Comparison of ENCODE assay signal across 11 cellular contexts in the genomic region with DNA sequence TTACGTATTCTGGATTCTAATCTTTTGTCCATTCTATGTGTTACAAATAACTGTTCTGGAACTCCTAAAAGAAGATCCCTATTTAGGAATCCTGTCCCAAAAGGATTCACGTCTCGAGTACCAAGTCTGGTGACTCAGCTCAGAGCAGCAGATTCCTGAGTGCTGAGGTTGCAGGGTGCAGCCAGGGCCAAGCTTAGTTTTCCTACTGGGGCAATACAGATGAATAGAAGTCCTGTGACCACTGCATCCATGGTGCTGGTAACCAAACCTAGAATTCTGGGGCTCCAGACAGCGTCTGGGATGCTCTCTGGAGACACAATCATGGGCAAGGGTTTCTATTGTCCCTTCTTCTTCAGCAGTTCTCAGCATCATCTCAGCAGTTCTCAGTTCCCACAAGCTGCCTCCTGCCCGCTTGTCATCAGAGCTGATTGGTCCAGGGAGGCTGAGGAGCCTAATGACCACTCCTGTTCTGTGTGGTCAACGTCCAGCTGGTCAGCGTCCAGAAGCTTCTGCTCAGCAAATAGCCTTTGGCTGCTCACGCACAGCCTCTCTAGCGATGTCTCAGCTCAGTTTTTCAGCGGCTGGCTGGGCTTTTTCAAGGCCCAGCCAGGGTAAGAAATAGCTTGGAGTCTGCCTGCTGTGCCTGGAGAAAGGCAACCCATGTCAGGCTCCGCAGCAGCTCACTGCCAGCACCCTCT. TPM values are rescaled to one million over a fixed set of nuclear protein-coding genes. Genes with fewer than 3 reads are reported as not detected.
A peak's percentile ranks its signal among the peaks of the same experiment; 100 is the strongest.
DNase-seq lines count a peak whose midpoint lies in the region; ATAC-seq, FAIRE-seq and TF ChIP-seq lines count a peak whose summit lies in the region.
"Had no signal": no experiment of that assay in that cellular context is flagged by ENCODE, and none has a peak within 500 bp of the region (broad histone marks: within the 10 kb centered on the region; RNA-seq: fewer than 3 reads in every experiment).

No MANE protein-coding gene starts in this region.

- FAIRE-seq in H1 (lab: Jason Lieb, UNC) = no peak

- no peak for TF ChIP-seq CTCF in IMR-90 (conservative IDR thresholded peaks at IDR 0.05; ENCODE audit: low read depth, low read length)
- no peak for TF ChIP-seq CTCF in H1 (IDR thresholded peaks at IDR 0.05; ENCODE audit: control extremely low read depth in 1 of 3, insufficient read depth in 1 of 3, low read depth in 1 of 3, low read length in 3 of 3)

- POLR2A ChIA-PET in IMR-90 (lab: Charles Lee; ENCODE audit: unreplicated experiment) = no interaction called here
- POLR2A ChIA-PET in H1 (lab: Charles Lee; ENCODE audit: partially characterized antibody) = no interaction called here
- POLR2A ChIA-PET in activated CD4-positive, alpha-beta T cell treated with anti-CD3 and anti-CD28 coated beads, Interleukin-2, amount 10 ng/mL, durations not matched to agents 7 days and 5 days (lab: Charles Lee) = no interaction called here
- POLR2A ChIA-PET in activated CD4-positive, alpha-beta memory T cell treated with anti-CD3 and anti-CD28 coated beads, Interleukin-2, amount 10 ng/mL, durations not matched to agents 7 days and 5 days (lab: Charles Lee) = no interaction called here

- TF ChIP-seq POLR2A in IMR-90 (IDR thresholded peaks at IDR 0.05; ENCODE audit: low read depth, low read length) = no peak
- TF ChIP-seq POLR2A in H1 (IDR thresholded peaks at IDR 0.05; ENCODE audit: control extremely low read depth in 1 of 2, low read depth in 2 of 2, low read length in 2 of 2) = no peak

- H3K23me2 ChIP-seq in H1 (ENCODE audit: low read depth, low read length) = no peaks in the 10 kb centered on the region; the same call in 1 of the 2 replicates

- H3K27me3 Mint-ChIP-seq in activated CD4-positive, alpha-beta T cell treated with anti-CD3 and anti-CD28 coated beads, Interleukin-2, amount 10 ng/mL, durations not matched to agents 7 days and 5 days = peaks cover 5% of the 10 kb centered on the region
- peaks cover 8 to 19% of the 10 kb centered on the region in 2 donors for H3K27me3 Mint-ChIP-seq in stimulated activated naive B cell treated with anti-CD40 and anti-IgM and Interleukin-4, amounts not matched to agents 10 μg/mL and 1 μg/mL and 100 μg/mL, for 72 hours
- H3K27me3 Mint-ChIP-seq in activated CD4-positive, alpha-beta memory T cell treated with anti-CD3 and anti-CD28 coated beads, Interleukin-2, amount 10 ng/mL, durations not matched to agents 7 days and 5 days = peaks cover 3% of the 10 kb centered on the region

- no peak overlapping the region for H2BK20ac ChIP-seq in IMR-90 (ENCODE audit: low read depth, low read length)
- H2BK20ac ChIP-seq in H1 (ENCODE audit: low read length) = no peak overlapping the region

- no peaks in the 10 kb centered on the region for H3K36me3 Mint-ChIP-seq in activated CD4-positive, alpha-beta T cell treated with anti-CD3 and anti-CD28 coated beads, Interleukin-2, amount 10 ng/mL, durations not matched to agents 7 days and 5 days (ENCODE audit: low read depth)
- H3K36me3 Mint-ChIP-seq in stimulated activated naive B cell treated with anti-CD40 and anti-IgM and Interleukin-4, amounts not matched to agents 10 μg/mL and 1 μg/mL and 100 μg/mL, for 72 hours = no peaks in the 10 kb centered on the region
- H3K36me3 Mint-ChIP-seq in activated CD4-positive, alpha-beta memory T cell treated with anti-CD3 and anti-CD28 coated beads, Interleukin-2, amount 10 ng/mL, durations not matched to agents 7 days and 5 days (ENCODE audit: low read depth) = no peaks in the 10 kb centered on the region

- H2BK15ac ChIP-seq in IMR-90 (ENCODE audit: low read depth, low read length) (no peak overlapping the region), H1 (ENCODE audit: low read length) (no peak overlapping the region)

- H4K91ac ChIP-seq in IMR-90 (ENCODE audit: insufficient read depth, low read depth, low read length) (no peak overlapping the region), H1 (replicated peaks; ENCODE audit: insufficient read length, low read length) (no peak overlapping the region)

- H3K18ac ChIP-seq in IMR-90 (ENCODE audit: low read depth, low read length) (no peak overlapping the region), H1 (ENCODE audit: extremely low read depth, low read length) (no peak overlapping the region; the same call in 1 of the 2 replicates)

- no TSS peak for BruUV-seq in IMR-90 (replicated peaks; lab: Mats Ljungman, UMichigan)

- no peaks in the 10 kb centered on the region for H3K9me1 ChIP-seq in IMR-90 (ENCODE audit: insufficient read depth, low read length)

- H2BK5ac ChIP-seq in IMR-90 (ENCODE audit: low read depth, low read length, poor library complexity, severe bottlenecking) = no peak overlapping the region
- H2BK5ac ChIP-seq in H1 (ENCODE audit: low read depth, low read length) = no peak overlapping the region

- H4K5ac ChIP-seq in IMR-90 (ENCODE audit: low read depth, low read length) (no peak overlapping the region), H1 (ENCODE audit: insufficient read length, low read depth, low read length) (no peak overlapping the region)

- H2AK5ac ChIP-seq in IMR-90 (ENCODE audit: low read depth, low read length) (no peak overlapping the region), H1 (ENCODE audit: low read depth, low read length) (no peak overlapping the region)

- intact Hi-C loops in IMR-90 (cut with micrococcal nuclease) = no loop called here
- intact Hi-C loops in left colon (cut with DNase I, micrococcal nuclease) = no loop called here

- WGBS in IMR-90 (ENCODE audit: extremely low coverage in 2 of 2, insufficient read length in 1 of 2), 2 experiments = 23% methylated on average over 6 of the region's 11 CpGs; no CpG with 5 or more reads in 1 of the 2 experiments
- 91% methylated on average over 11 of the region's 11 CpGs; no CpG with 5 or more reads in 1 of the 2 experiments for WGBS in H1 (ENCODE audit: extremely low coverage in 1 of 2, insufficient coverage in 1 of 2, insufficient read length in 1 of 2, insufficient replicate concordance in 2 of 2, low coverage in 1 of 2, low lambda C conversion rate in 2 of 2, missing lambda C conversion rate in 1 of 2), 2 experiments

- H2BK12ac ChIP-seq in H1 (ENCODE audit: low read depth, low read length) = no peak overlapping the region

- H3K4me1 ChIP-seq in IMR-90 (ENCODE audit: control insufficient read depth, insufficient read depth, low read length) = no peaks in the 10 kb centered on the region
- no peaks in the 10 kb centered on the region for H3K4me1 ChIP-seq in H1 (replicated peaks in 1 of 4; ENCODE audit: control insufficient read depth in 3 of 4, insufficient read depth in 4 of 4, low read length in 3 of 4)

- no peak overlapping the region for H3K27ac Mint-ChIP-seq in activated CD4-positive, alpha-beta T cell treated with anti-CD3 and anti-CD28 coated beads, Interleukin-2, amount 10 ng/mL, durations not matched to agents 7 days and 5 days
- no peak overlapping the region for H3K27ac Mint-ChIP-seq in stimulated activated naive B cell treated with anti-CD40 and anti-IgM and Interleukin-4, amounts not matched to agents 10 μg/mL and 1 μg/mL and 100 μg/mL, for 72 hours
- no peak overlapping the region for H3K27ac Mint-ChIP-seq in activated CD4-positive, alpha-beta memory T cell treated with anti-CD3 and anti-CD28 coated beads, Interleukin-2, amount 10 ng/mL, durations not matched to agents 7 days and 5 days

- no peaks in the 10 kb centered on the region for H3K27me3 ChIP-seq in IMR-90 (ENCODE audit: control insufficient read depth, insufficient read depth, low read length)
- H3K27me3 ChIP-seq in H1 (replicated peaks in 1 of 4; ENCODE audit: control insufficient read depth in 3 of 4, extremely low read depth in 1 of 4, insufficient read depth in 3 of 4, low read length in 3 of 4) = no peaks in the 10 kb centered on the region

- H3K4me1 Mint-ChIP-seq in activated CD4-positive, alpha-beta T cell treated with anti-CD3 and anti-CD28 coated beads, Interleukin-2, amount 10 ng/mL, durations not matched to agents 7 days and 5 days = peaks cover 3% of the 10 kb centered on the region
- peaks cover 5 to 6% of the 10 kb centered on the region in 2 donors for H3K4me1 Mint-ChIP-seq in stimulated activated naive B cell treated with anti-CD40 and anti-IgM and Interleukin-4, amounts not matched to agents 10 μg/mL and 1 μg/mL and 100 μg/mL, for 72 hours
- peaks cover 3% of the 10 kb centered on the region for H3K4me1 Mint-ChIP-seq in activated CD4-positive, alpha-beta memory T cell treated with anti-CD3 and anti-CD28 coated beads, Interleukin-2, amount 10 ng/mL, durations not matched to agents 7 days and 5 days

- CTCF ChIA-PET in IMR-90 (lab: Yijun Ruan, JAX) = interaction anchor here (0.6 kb wide), 1 partner anchor 423 kb away, joined by 3 read pairs; no protein-coding TSS in a partner anchor
- CTCF ChIA-PET in H1 (lab: Charles Lee; ENCODE audit: partially characterized antibody) = interaction anchor here (0.6 to 1.4 kb wide), 5 partner anchors 35 to 724 kb away, joined by 3 to 7 read pairs (median 3); no protein-coding TSS in a partner anchor
- CTCF ChIA-PET in activated CD4-positive, alpha-beta T cell treated with anti-CD3 and anti-CD28 coated beads, Interleukin-2, amount 10 ng/mL, durations not matched to agents 7 days and 5 days (lab: Charles Lee) = no interaction called here
- CTCF ChIA-PET in activated CD4-positive, alpha-beta memory T cell treated with anti-CD3 and anti-CD28 coated beads, Interleukin-2, amount 10 ng/mL, durations not matched to agents 7 days and 5 days (lab: Charles Lee) = interaction anchor here (1.2 kb wide), 1 partner anchor 28 kb away, joined by 3 read pairs; no protein-coding TSS in a partner anchor

- in situ Hi-C loops in IMR-90 (cut with MboI; ENCODE audit: low sequenced_read_pairs) = no loop called here

- no peak overlapping the region for H3K56ac ChIP-seq in IMR-90 (ENCODE audit: extremely low read depth, insufficient read depth, low read length)
- no peak overlapping the region for H3K56ac ChIP-seq in H1 (replicated peaks; ENCODE audit: insufficient read length, low read depth, low read length)

- H2BK120ac ChIP-seq in IMR-90 (ENCODE audit: low read depth, low read length) (no peak overlapping the region), H1 (replicated peaks; ENCODE audit: low read depth, low read length) (no peak overlapping the region)

- TF ChIP-seq EP300 in H1 (IDR thresholded peaks at IDR 0.05; ENCODE audit: borderline replicate concordance in 1 of 2, low read depth in 2 of 2, low read length in 2 of 2) = no peak

- no peak overlapping the region for H3K4ac ChIP-seq in IMR-90 (ENCODE audit: low read depth, low read length)
- no peak overlapping the region for H3K4ac ChIP-seq in H1 (replicated peaks; ENCODE audit: insufficient read length, low read depth, low read length)

- H2AFZ ChIP-seq in IMR-90 (replicated peaks; ENCODE audit: low read length, poor library complexity) (peak overlapping the region; percentile 73), H1 (ENCODE audit: low read length) (peak overlapping the region; percentile 43; the same call in 1 of the 2 replicates)

- TF ChIP-seq RAD21 in IMR-90 (IDR thresholded peaks at IDR 0.05; ENCODE audit: low read length) (no peak), H1 (IDR thresholded peaks at IDR 0.05 in 1 of 2, conservative IDR thresholded peaks at IDR 0.05 in 1 of 2; ENCODE audit: low read depth in 2 of 2, low read length in 2 of 2) (no peak)

- H3K4me2 ChIP-seq in IMR-90 (ENCODE audit: low read depth, low read length) (no peak overlapping the region), H1 (ENCODE audit: insufficient read depth in 1 of 2, low read depth in 2 of 2, low read length in 2 of 2) (no peak overlapping the region)

- no peaks in the 10 kb centered on the region for H3K9me3 Mint-ChIP-seq in activated CD4-positive, alpha-beta T cell treated with anti-CD3 and anti-CD28 coated beads, Interleukin-2, amount 10 ng/mL, durations not matched to agents 7 days and 5 days
- H3K9me3 Mint-ChIP-seq in stimulated activated naive B cell treated with anti-CD40 and anti-IgM and Interleukin-4, amounts not matched to agents 10 μg/mL and 1 μg/mL and 100 μg/mL, for 72 hours = no peaks in the 10 kb centered on the region
- H3K9me3 Mint-ChIP-seq in activated CD4-positive, alpha-beta memory T cell treated with anti-CD3 and anti-CD28 coated beads, Interleukin-2, amount 10 ng/mL, durations not matched to agents 7 days and 5 days = no peaks in the 10 kb centered on the region

- H3K9ac ChIP-seq in IMR-90 (ENCODE audit: low read depth, low read length) (no peak overlapping the region), H1 (replicated peaks in 1 of 4; ENCODE audit: extremely low read depth in 1 of 4, low read depth in 3 of 4, low read length in 3 of 4) (no peak overlapping the region)

- DNase-seq in 8988T = peak; percentile 43
- peak; percentile 59 for DNase-seq in IMR-90
- peak in 1 of 2 experiments; percentile 39 for DNase-seq in H1 (ENCODE audit: low read depth in 1 of 2, low spot score in 2 of 2)
- peak; percentile 22 to 31 for DNase-seq in left colon
- no peak for DNase-seq in activated CD4-positive, alpha-beta T cell treated with anti-CD3 and anti-CD28 coated beads, Interleukin-2, amount 10 ng/mL, durations not matched to agents 7 days and 5 days
- DNase-seq in stimulated activated naive B cell treated with anti-CD40 and anti-IgM and Interleukin-4, amounts not matched to agents 10 μg/mL and 1 μg/mL and 100 μg/mL, for 72 hours = no peak
- DNase-seq in activated CD4-positive, alpha-beta memory T cell treated with anti-CD3 and anti-CD28 coated beads, Interleukin-2, amount 10 ng/mL, durations not matched to agents 7 days and 5 days = no peak
- DNase-seq in T-helper 2 cell = no peak
- DNase-seq: activated CD4-positive, alpha-beta T cell treated with anti-CD3 and anti-CD28 coated beads for 48 hours; Kasumi-1 had no signal

- H3K14ac ChIP-seq in IMR-90 (replicated peaks; ENCODE audit: low read depth, low read length) = no peak overlapping the region
- H3K14ac ChIP-seq in H1 (ENCODE audit: insufficient read length) = no peak overlapping the region

- H4K20me1 ChIP-seq in IMR-90 (ENCODE audit: insufficient read depth, low read length) = no peaks in the 10 kb centered on the region
- no peaks in the 10 kb centered on the region for H4K20me1 ChIP-seq in H1 (replicated peaks in 1 of 2; ENCODE audit: control insufficient read depth in 1 of 2, insufficient read depth in 2 of 2, low read length in 2 of 2)

- no peak overlapping the region for H3K4me3 Mint-ChIP-seq in activated CD4-positive, alpha-beta T cell treated with anti-CD3 and anti-CD28 coated beads, Interleukin-2, amount 10 ng/mL, durations not matched to agents 7 days and 5 days
- H3K4me3 Mint-ChIP-seq in stimulated activated naive B cell treated with anti-CD40 and anti-IgM and Interleukin-4, amounts not matched to agents 10 μg/mL and 1 μg/mL and 100 μg/mL, for 72 hours = no peak overlapping the region
- no peak overlapping the region for H3K4me3 Mint-ChIP-seq in activated CD4-positive, alpha-beta memory T cell treated with anti-CD3 and anti-CD28 coated beads, Interleukin-2, amount 10 ng/mL, durations not matched to agents 7 days and 5 days

- H4K8ac ChIP-seq in IMR-90 (ENCODE audit: low read depth in 2 of 2, low read length in 2 of 2) (no peak overlapping the region), H1 (ENCODE audit: extremely low read depth, insufficient read depth, low read length) (no peak overlapping the region)

- H3K79me2 ChIP-seq in H1 (ENCODE audit: control insufficient read depth in 1 of 2, insufficient read depth in 2 of 2, low read length in 2 of 2) = no peaks in the 10 kb centered on the region

- dilution Hi-C loops in IMR-90 (cut with HindIII; ENCODE audit: low sequenced_read_pairs, unreplicated experiment) = no loop called here

- H3K4me3 ChIP-seq in IMR-90 (ENCODE audit: insufficient read depth, low read depth, low read length) = no peak overlapping the region
- no peak overlapping the region for H3K4me3 ChIP-seq in H1 (ENCODE audit: extremely low read depth in 1 of 4, insufficient read depth in 2 of 4, low read depth in 3 of 4, low read length in 4 of 4)

- H2AK9ac ChIP-seq in IMR-90 (replicated peaks; ENCODE audit: low read depth, low read length, poor library complexity) = peak overlapping the region; percentile 13

- H3K79me1 ChIP-seq in IMR-90 (ENCODE audit: low read depth in 1 of 2, low read length in 2 of 2) (no peaks in the 10 kb centered on the region), H1 (ENCODE audit: low read depth, low read length) (no peaks in the 10 kb centered on the region)

- no peaks in the 10 kb centered on the region for H3K36me3 ChIP-seq in IMR-90 (ENCODE audit: control insufficient read depth, insufficient read depth, low read length)
- no peaks in the 10 kb centered on the region for H3K36me3 ChIP-seq in H1 (ENCODE audit: control insufficient read depth in 2 of 4, insufficient read depth in 4 of 4, low read length in 3 of 4)

- H3K27ac ChIP-seq in IMR-90 (ENCODE audit: insufficient read depth, low read length) (no peak overlapping the region), H1 (ENCODE audit: low read depth, low read length) (no peak overlapping the region)

- no peak overlapping the region for H3K23ac ChIP-seq in IMR-90 (ENCODE audit: low read depth, low read length)
- no peak overlapping the region for H3K23ac ChIP-seq in H1 (ENCODE audit: insufficient read length)

- no peaks in the 10 kb centered on the region for H3K9me3 ChIP-seq in IMR-90 (ENCODE audit: control insufficient read depth, insufficient read depth, low read length)
- no peaks in the 10 kb centered on the region for H3K9me3 ChIP-seq in H1 (ENCODE audit: insufficient read depth in 2 of 2, low read depth in 1 of 2, low read length in 1 of 2)

- peak; percentile 88 for ATAC-seq in IMR-90 (ENCODE audit: low read depth)
- no peak for ATAC-seq in left colon
- no peak for ATAC-seq in stimulated activated naive B cell treated with anti-CD40 and anti-IgM and Interleukin-4, amounts not matched to agents 10 μg/mL and 1 μg/mL and 100 μg/mL, for 72 hours (replicated peaks)

RNA-seq across cellular contexts. Expression of gene C7orf33, which starts 50.4 kb away (rescaled TPM):
- not detected in 2 replicates for total RNA-seq in IMR-90 (2012; rRNA removed)
- not detected in 2 replicates for polyA plus RNA-seq in IMR-90 (2012; rRNA removed)
- not detected in 2 replicates for polyA plus RNA-seq in IMR-90 (2012; cell fraction: cytosol; rRNA removed)
- polyA plus RNA-seq in IMR-90 (2012; cell fraction: nucleus; rRNA removed; ENCODE audit: low replicate concordance) = not detected in 2 replicates
- not detected in 2 replicates for total RNA-seq in H1 (2021; fragmentation: NEBNext Ultra II Directional; extraction: Animal tissue kit (Norgen Biotek cat#: 25700))
- not detected in 2 replicates for polyA plus RNA-seq in H1 (2011; rRNA removed)
- not detected for polyA plus RNA-seq in H1 (2011; cell fraction: cytosol; rRNA removed)
- polyA plus RNA-seq in H1 (2011; cell fraction: nucleus; rRNA removed) = not detected
- polyA plus RNA-seq in H1 (2012, experiment 1 of 2) = not detected in 4 replicates
- polyA plus RNA-seq in H1 (2012, experiment 2 of 2) = not detected
- not detected for polyA plus RNA-seq in H1 (2013, experiment 1 of 2)
- polyA plus RNA-seq in H1 (2013, experiment 2 of 2) = not detected
- polyA minus RNA-seq in H1 (2011; rRNA and poly(A)+ RNA removed) = not detected in 2 replicates
- polyA minus RNA-seq in H1 (2011; cell fraction: cytosol; rRNA and poly(A)+ RNA removed) = not detected
- not detected for polyA minus RNA-seq in H1 (2011; cell fraction: nucleus; rRNA and poly(A)+ RNA removed)
- not detected for total RNA-seq in left colon
- total RNA-seq in activated CD4-positive, alpha-beta T cell treated with anti-CD3 and anti-CD28 coated beads, Interleukin-2, amount 10 ng/mL, durations not matched to agents 7 days and 5 days = not detected
- not detected for total RNA-seq in activated CD4-positive, alpha-beta memory T cell treated with anti-CD3 and anti-CD28 coated beads, Interleukin-2, amount 10 ng/mL, durations not matched to agents 7 days and 5 days
- total RNA-seq: temporal lobe had no signal

Comparison
In these comparisons a context has a peak if more than half of its experiments do, and no peak if none do; other contexts are left out.
1. DNase-seq: peak in 8988T (single experiment), IMR-90 (single experiment) and left colon (2 of 2); none in activated CD4-positive, alpha-beta T cell treated with anti-CD3 and anti-CD28 coated beads, Interleukin-2, amount 10 ng/mL, durations not matched to agents 7 days and 5 days (single experiment), stimulated activated naive B cell treated with anti-CD40 and anti-IgM and Interleukin-4, amounts not matched to agents 10 μg/mL and 1 μg/mL and 100 μg/mL, for 72 hours (single experiment), activated CD4-positive, alpha-beta memory T cell treated with anti-CD3 and anti-CD28 coated beads, Interleukin-2, amount 10 ng/mL, durations not matched to agents 7 days and 5 days (single experiment) and T-helper 2 cell (0 of 5).